In genomic region chr12:54173066-54173726, GRCh38 we compare ENCODE assay signal across 10 cellular contexts. TPM values are rescaled to one million over a fixed set of nuclear protein-coding genes. Genes with fewer than 3 reads are reported as not detected.
DNase-seq lines count a peak whose midpoint lies in the region; ATAC-seq and TF ChIP-seq lines count a peak whose summit lies in the region.
"Had no signal": no experiment of that assay in that cellular context is flagged by ENCODE, and none has a peak within 500 bp of the region (broad histone marks: within the 10 kb centered on the region; RNA-seq: fewer than 3 reads in every experiment).

No MANE protein-coding gene starts in this region.

- no peaks in the 10 kb centered on the region for H3K9me3 Mint-ChIP-seq in stimulated activated effector memory CD8-positive, alpha-beta T cell treated with anti-CD3 and anti-CD28 coated beads, Interleukin-12 subunit alpha, Interleukin-12 subunit beta, amount 100 ng/mL, for 72 hours
- H3K9me3 Mint-ChIP-seq: activated naive CD4-positive, alpha-beta T cell treated with anti-CD3 and anti-CD28 coated beads, Interleukin-2, amount 50 U/mL, for 24 hours; stimulated activated naive CD8-positive, alpha-beta T cell treated with anti-CD3 and anti-CD28 coated beads, Interleukin-15, Interleukin-2, amounts not matched to agents 100 ng/mL and 50 ng/mL, for 24 hours had no signal

- H3K4me1 Mint-ChIP-seq in stimulated activated effector memory CD8-positive, alpha-beta T cell treated with anti-CD3 and anti-CD28 coated beads, Interleukin-12 subunit alpha, Interleukin-12 subunit beta, amount 100 ng/mL, for 72 hours = peaks cover 7% of the 10 kb centered on the region

- no peak overlapping the region for H3K27ac Mint-ChIP-seq in stimulated activated effector memory CD8-positive, alpha-beta T cell treated with anti-CD3 and anti-CD28 coated beads, Interleukin-12 subunit alpha, Interleukin-12 subunit beta, amount 100 ng/mL, for 72 hours
- H3K27ac Mint-ChIP-seq: activated naive CD4-positive, alpha-beta T cell treated with anti-CD3 and anti-CD28 coated beads, Interleukin-2, amount 50 U/mL, for 24 hours; stimulated activated naive CD8-positive, alpha-beta T cell treated with anti-CD3 and anti-CD28 coated beads, Interleukin-15, Interleukin-2, amounts not matched to agents 100 ng/mL and 50 ng/mL, for 24 hours had no signal

- no peak for TF ChIP-seq CTCF in A673 (conservative IDR thresholded peaks at IDR 0.05; ENCODE audit: low read depth, low read length)
- TF ChIP-seq CTCF in HEK293 (tag by site-specific recombination; IDR thresholded peaks at IDR 0.05) = no peak

- no peaks in the 10 kb centered on the region for H3K27me3 ChIP-seq in A673 (replicated peaks; ENCODE audit: insufficient read depth, low read depth, low read length, poor library complexity)

- H3K36me3 Mint-ChIP-seq in stimulated activated effector memory CD8-positive, alpha-beta T cell treated with anti-CD3 and anti-CD28 coated beads, Interleukin-12 subunit alpha, Interleukin-12 subunit beta, amount 100 ng/mL, for 72 hours = no peaks in the 10 kb centered on the region

- H3K36me3 ChIP-seq in A673 (ENCODE audit: insufficient read depth, low read length, poor library complexity, severe bottlenecking) = no peaks in the 10 kb centered on the region
- no peaks in the 10 kb centered on the region for H3K36me3 ChIP-seq in HEK293 (ENCODE audit: control insufficient read depth in 2 of 2, insufficient read depth in 1 of 2, low read length in 2 of 2)

- H3K4me3 Mint-ChIP-seq in stimulated activated effector memory CD8-positive, alpha-beta T cell treated with anti-CD3 and anti-CD28 coated beads, Interleukin-12 subunit alpha, Interleukin-12 subunit beta, amount 100 ng/mL, for 72 hours = no peak overlapping the region
- H3K4me3 Mint-ChIP-seq: activated naive CD4-positive, alpha-beta T cell treated with anti-CD3 and anti-CD28 coated beads, Interleukin-2, amount 50 U/mL, for 24 hours; stimulated activated naive CD8-positive, alpha-beta T cell treated with anti-CD3 and anti-CD28 coated beads, Interleukin-15, Interleukin-2, amounts not matched to agents 100 ng/mL and 50 ng/mL, for 24 hours had no signal

- CTCF ChIA-PET in A673 (lab: Charles Lee) (interaction anchor here (1.0 to 1.4 kb wide), 2 partner anchors 28 to 167 kb away, joined by 3 to 4 read pairs; no protein-coding TSS in a partner anchor), HEK293 (lab: Yijun Ruan, JAX) (interaction anchor here (1.2 to 2.5 kb wide), 4 partner anchors 8 to 141 kb away, joined by 3 to 13 read pairs (median 4); partner anchors contain the start of gene SMUG1)

- DNase-seq in A673 (ENCODE audit: low spot score) (peak; percentile 60), RPMI8226 (peak; percentile 70), T47D (ENCODE audit: low read depth in 1 of 2, low spot score in 1 of 2) (peak; percentile 46 to 62), kidney tubule cell (ENCODE audit: low spot score) (peak; percentile 13)
- peak; percentile 10 to 56 for DNase-seq in stimulated activated effector memory CD8-positive, alpha-beta T cell treated with anti-CD3 and anti-CD28 coated beads, Interleukin-12 subunit alpha, Interleukin-12 subunit beta, amount 100 ng/mL, for 72 hours (ENCODE audit: low spot score in 2 of 2)

- H3K9me3 ChIP-seq in A673 (ENCODE audit: low read depth, low read length, poor library complexity, severe bottlenecking) (no peaks in the 10 kb centered on the region), HEK293 (ENCODE audit: control insufficient read depth, insufficient read depth, low read depth, low read length) (no peaks in the 10 kb centered on the region)

- H3K4me1 ChIP-seq in A673 (ENCODE audit: insufficient read depth, low read length, poor library complexity, severe bottlenecking) (peaks cover 20% of the 10 kb centered on the region), HEK293 (ENCODE audit: control insufficient read depth, insufficient read depth, low read length) (peaks cover 12% of the 10 kb centered on the region; the same call in 1 of the 2 replicates)

- POLR2A ChIA-PET in A673 (lab: Charles Lee; ENCODE audit: low non-redundant PET) = interaction anchor here (0.5 kb wide), 1 partner anchor 31 kb away, joined by 3 read pairs; no protein-coding TSS in a partner anchor
- POLR2A ChIA-PET in HEK293 (lab: Yijun Ruan, JAX) = interaction anchor here (0.5 to 1.3 kb wide), 5 partner anchors 14 to 610 kb away, joined by 3 to 5 read pairs (median 3); partner anchors contain the start of gene HOXC9

- peak overlapping the region; percentile 22 for H3K4me3 ChIP-seq in A673 (ENCODE audit: low read depth, low read length, poor library complexity, severe bottlenecking)
- peak overlapping the region; percentile 23 for H3K4me3 ChIP-seq in HEK293 (ENCODE audit: low read depth, low read length)

- in situ Hi-C loops in T47D (cut with HindIII; ENCODE audit: low pct_unique_long_range_greater_than_20kb, low sequenced_read_pairs) = no loop called here

- intact Hi-C loops in A673 (cut with micrococcal nuclease; ENCODE audit: unreplicated experiment) = no loop called here

- BruUV-seq in A673 (replicated peaks; lab: Mats Ljungman, UMichigan) = no TSS peak

- ATAC-seq in stimulated activated effector memory CD8-positive, alpha-beta T cell treated with anti-CD3 and anti-CD28 coated beads, Interleukin-12 subunit alpha, Interleukin-12 subunit beta, amount 100 ng/mL, for 72 hours = peak; percentile 71
- ATAC-seq in HG03045 (IDR thresholded peaks at IDR 0.05; ENCODE audit: unreplicated experiment) (no peak), HG03342 (IDR thresholded peaks at IDR 0.05; ENCODE audit: unreplicated experiment) (no peak)

- H3K27ac ChIP-seq in A673 (ENCODE audit: low read depth, low read length, poor library complexity, severe bottlenecking) (no peak overlapping the region), HEK293 (ENCODE audit: extremely low read depth, low read depth, low read length) (peak overlapping the region; percentile 40; the same call in 1 of the 2 replicates)

TF ChIP-seq in HEK293, 187 proteins besides CTCF, POLR2A, EP300 and RAD21 (continues in another document):
- TF ChIP-seq KLF1 (tag by site-specific recombination; IDR thresholded peaks at IDR 0.05) = peak; percentile 81
- peak; percentile 69; the same call in 1 of the 2 replicates for TF ChIP-seq ZSCAN30 (tag by site-specific recombination; IDR thresholded peaks at IDR 0.05)
- TF ChIP-seq ZNF76 (tag by site-specific recombination; IDR thresholded peaks at IDR 0.05; ENCODE audit: borderline replicate concordance, low read depth) = peak; percentile 15; the same call in 1 of the 2 replicates
- peak; percentile 87; the same call in 1 of the 2 replicates for TF ChIP-seq ZNF610 (tag by site-specific recombination; IDR thresholded peaks at IDR 0.05; ENCODE audit: borderline replicate concordance)
- peak; percentile 63; the same call in 1 of the 2 replicates for TF ChIP-seq INSM2 (tag by site-specific recombination; IDR thresholded peaks at IDR 0.05)
- TF ChIP-seq ZBTB1 (tag by site-specific recombination; IDR thresholded peaks at IDR 0.05) = 0 out of 2 replicates have a peak, but pooled peaks have one; percentile 19
- peak; percentile 37; the same call in 1 of the 2 replicates for TF ChIP-seq ZNF843 (tag by site-specific recombination; IDR thresholded peaks at IDR 0.05)
- no peak for TF ChIP-seq ZBTB21 (tag by site-specific recombination; IDR thresholded peaks at IDR 0.05)
- TF ChIP-seq ZNF561 (tag by site-specific recombination; IDR thresholded peaks at IDR 0.05; ENCODE audit: borderline replicate concordance) = peak; percentile 85; the same call in 1 of the 2 replicates
- peak; percentile 95 for TF ChIP-seq ZBTB26 (tag by site-specific recombination; optimal IDR thresholded peaks at IDR 0.05)
- TF ChIP-seq ZNF473 (tag by site-specific recombination; IDR thresholded peaks at IDR 0.05) = no peak
- TF ChIP-seq PRDM4 (tag by site-specific recombination; IDR thresholded peaks at IDR 0.05) = peak; percentile 58
- peak; percentile 62; the same call in 1 of the 2 replicates for TF ChIP-seq ZXDB (tag by site-specific recombination; IDR thresholded peaks at IDR 0.05)

RNA-seq across cellular contexts. Expression of gene SMUG1, which starts 15.6 kb away (rescaled TPM):
- total RNA-seq in A673 (2021) = 27.7 and 32.8 TPM in 2 replicates

Comparison
In these comparisons a context has a peak if more than half of its experiments do, and no peak if none do; other contexts are left out.
1. DNase-seq: peak in every context shown above with its lines; median percentile 70 in RPMI8226; 60 in A673; 54 in T47D; 33 in stimulated activated effector memory CD8-positive, alpha-beta T cell treated with anti-CD3 and anti-CD28 coated beads, Interleukin-12 subunit alpha, Interleukin-12 subunit beta, amount 100 ng/mL, for 72 hours; 13 in kidney tubule cell.